In genomic region chr3:11509175-11510000, GRCh38 we compare ENCODE assay signal across 8 cellular contexts.
DNase-seq lines count a peak whose midpoint lies in the region; ATAC-seq, FAIRE-seq and TF ChIP-seq lines count a peak whose summit lies in the region.

No MANE protein-coding gene starts in this region.

- CTCF ChIA-PET in HEK293 (lab: Yijun Ruan, JAX), result interaction anchor here (0.5 to 1.1 kb wide), 5 partner anchors 23 to 353 kb away, joined by 3 to 7 read pairs (median 4); no protein-coding TSS in a partner anchor
- CTCF ChIA-PET in CD8-positive, alpha-beta T cell (lab: Charles Lee), result no interaction called here

- H3K9me3 ChIP-seq in HEK293 (ENCODE audit: control insufficient read depth, insufficient read depth, low read depth, low read length) (no peaks in the 10 kb centered on the region), Peyer's patch (no peaks in the 10 kb centered on the region)
- no peaks in the 10 kb centered on the region for H3K9me3 ChIP-seq in CD8-positive, alpha-beta T cell (ENCODE audit: low read length)

- H3K4me3 ChIP-seq in HEK293 (ENCODE audit: low read depth, low read length) (no peak overlapping the region), Peyer's patch (no peak overlapping the region)
- H3K4me3 ChIP-seq in CD8-positive, alpha-beta T cell (ENCODE audit: low read depth, low read length), result no peak overlapping the region

- H3K27ac Mint-ChIP-seq in CD8-positive, alpha-beta T cell, result no peak overlapping the region

- TF ChIP-seq CTCF in HEK293 (tag by site-specific recombination; IDR thresholded peaks at IDR 0.05) (no peak), Peyer's patch (IDR thresholded peaks at IDR 0.05) (peak in 2 of 6 experiments; percentile 9 to 19), omental fat pad (IDR thresholded peaks at IDR 0.05) (no peak)
- TF ChIP-seq CTCF in CD8-positive, alpha-beta T cell (IDR thresholded peaks at IDR 0.05), result no peak

- peaks cover 18% of the 10 kb centered on the region for H3K36me3 Mint-ChIP-seq in CD8-positive, alpha-beta T cell

- TF ChIP-seq POLR2A in Peyer's patch (IDR thresholded peaks at IDR 0.05), result no peak

- DNase-seq in Peyer's patch (peak in 2 of 3 donors; percentile 25 to 74), fibroblast of the conjunctiva (ENCODE audit: low read depth) (peak; percentile 95), omental fat pad (ENCODE audit: low spot score) (no peak), GM19239 (ENCODE audit: insufficient read length, low spot score) (no peak)
- no peak for DNase-seq in CD8-positive, alpha-beta T cell

- FAIRE-seq in GM19239 (lab: Jason Lieb, UNC), result no peak

- no peaks in the 10 kb centered on the region for H3K27me3 ChIP-seq in Peyer's patch
- H3K27me3 ChIP-seq in CD8-positive, alpha-beta T cell (ENCODE audit: insufficient read depth, low read length), result no peaks in the 10 kb centered on the region

- no peaks in the 10 kb centered on the region for H3K27me3 Mint-ChIP-seq in CD8-positive, alpha-beta T cell (ENCODE audit: low read depth)

- POLR2A ChIA-PET in HEK293 (lab: Yijun Ruan, JAX), result interaction anchor here (1.1 to 1.4 kb wide), 2 partner anchors 25 to 72 kb away, joined by 3 read pairs; no protein-coding TSS in a partner anchor
- POLR2A ChIA-PET in CD8-positive, alpha-beta T cell (lab: Charles Lee), result no interaction called here

- intact Hi-C loops in CD8-positive, alpha-beta T cell (cut with DNase I, micrococcal nuclease), result no loop called here

- no peaks in the 10 kb centered on the region for H3K9me3 Mint-ChIP-seq in CD8-positive, alpha-beta T cell

- H3K4me3 Mint-ChIP-seq in CD8-positive, alpha-beta T cell, result no peak overlapping the region

- H3K27ac ChIP-seq in HEK293 (ENCODE audit: extremely low read depth, low read depth, low read length) (peak overlapping the region; percentile 90), Peyer's patch (peak overlapping the region; percentile 16 to 70 (median 50))
- no peak overlapping the region for H3K27ac ChIP-seq in CD8-positive, alpha-beta T cell (ENCODE audit: low read depth, low read length)

- H3K4me1 Mint-ChIP-seq in CD8-positive, alpha-beta T cell (ENCODE audit: low read depth), result peaks cover under 1% of the 10 kb centered on the region

- H3K36me3 ChIP-seq in HEK293 (ENCODE audit: control insufficient read depth in 2 of 2, insufficient read depth in 1 of 2, low read length in 2 of 2) (no peaks in the 10 kb centered on the region), Peyer's patch (no peaks in the 10 kb centered on the region)
- no peaks in the 10 kb centered on the region for H3K36me3 ChIP-seq in CD8-positive, alpha-beta T cell (ENCODE audit: insufficient read depth, low read length)

- ATAC-seq in omental fat pad (ENCODE audit: low FRiP score) (peak; percentile 74), GM18907 (IDR thresholded peaks at IDR 0.05; ENCODE audit: unreplicated experiment) (no peak), HG03460 (IDR thresholded peaks at IDR 0.05; ENCODE audit: unreplicated experiment) (no peak)
- no peak for ATAC-seq in CD8-positive, alpha-beta T cell

- H3K4me1 ChIP-seq in HEK293 (ENCODE audit: control insufficient read depth, insufficient read depth, low read length) (peaks cover 26% of the 10 kb centered on the region), Peyer's patch (peaks cover 0 to 23% (median 0%) of the 10 kb centered on the region in 4 donors)
- H3K4me1 ChIP-seq in CD8-positive, alpha-beta T cell (ENCODE audit: insufficient read depth, low read length), result no peaks in the 10 kb centered on the region

TF ChIP-seq in HEK293, 187 proteins besides CTCF, POLR2A, EP300 and RAD21 (continues in another document):
- no peak for TF ChIP-seq ZNF544 (tag by site-specific recombination; IDR thresholded peaks at IDR 0.05)
- peak; percentile 65; the same call in 1 of the 2 replicates for TF ChIP-seq IKZF3 (tag by site-specific recombination; IDR thresholded peaks at IDR 0.05)
- TF ChIP-seq, protein P1, sequence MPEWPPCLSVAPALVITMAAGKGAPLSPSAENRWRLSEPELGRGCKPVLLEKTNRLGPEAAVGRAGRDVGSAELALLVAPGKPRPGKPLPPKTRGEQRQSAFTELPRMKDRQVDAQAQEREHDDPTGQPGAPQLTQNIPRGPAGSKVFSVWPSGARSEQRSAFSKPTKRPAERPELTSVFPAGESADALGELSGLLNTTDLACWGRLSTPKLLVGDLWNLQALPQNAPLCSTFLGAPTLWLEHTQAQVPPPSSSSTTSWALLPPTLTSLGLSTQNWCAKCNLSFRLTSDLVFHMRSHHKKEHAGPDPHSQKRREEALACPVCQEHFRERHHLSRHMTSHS (tag by site-specific recombination; IDR thresholded peaks at IDR 0.05), result no peak
- peak; percentile 53 for TF ChIP-seq KLF10 (tag by site-specific recombination; IDR thresholded peaks at IDR 0.05)
- no peak for TF ChIP-seq ZNF529 (tag by site-specific recombination; IDR thresholded peaks at IDR 0.05; ENCODE audit: insufficient replicate concordance)
- no peak for TF ChIP-seq ZNF510 (tag by site-specific recombination; IDR thresholded peaks at IDR 0.05; ENCODE audit: insufficient replicate concordance)
- TF ChIP-seq ZNF585B (tag by site-specific recombination; IDR thresholded peaks at IDR 0.05), result no peak
- TF ChIP-seq ZSCAN16 (tag by site-specific recombination; IDR thresholded peaks at IDR 0.05), result peak; percentile 71
- no peak for TF ChIP-seq ZNF394 (tag by site-specific recombination; IDR thresholded peaks at IDR 0.05; ENCODE audit: borderline replicate concordance)
- no peak for TF ChIP-seq ZFP41 (tag by site-specific recombination; IDR thresholded peaks at IDR 0.05; ENCODE audit: borderline replicate concordance)
- no peak for TF ChIP-seq KLF9 (tag by site-specific recombination; IDR thresholded peaks at IDR 0.05; ENCODE audit: low read depth)
- TF ChIP-seq ZNF830 (tag by site-specific recombination; IDR thresholded peaks at IDR 0.05; ENCODE audit: low read depth), result no peak
- TF ChIP-seq, protein P2, sequence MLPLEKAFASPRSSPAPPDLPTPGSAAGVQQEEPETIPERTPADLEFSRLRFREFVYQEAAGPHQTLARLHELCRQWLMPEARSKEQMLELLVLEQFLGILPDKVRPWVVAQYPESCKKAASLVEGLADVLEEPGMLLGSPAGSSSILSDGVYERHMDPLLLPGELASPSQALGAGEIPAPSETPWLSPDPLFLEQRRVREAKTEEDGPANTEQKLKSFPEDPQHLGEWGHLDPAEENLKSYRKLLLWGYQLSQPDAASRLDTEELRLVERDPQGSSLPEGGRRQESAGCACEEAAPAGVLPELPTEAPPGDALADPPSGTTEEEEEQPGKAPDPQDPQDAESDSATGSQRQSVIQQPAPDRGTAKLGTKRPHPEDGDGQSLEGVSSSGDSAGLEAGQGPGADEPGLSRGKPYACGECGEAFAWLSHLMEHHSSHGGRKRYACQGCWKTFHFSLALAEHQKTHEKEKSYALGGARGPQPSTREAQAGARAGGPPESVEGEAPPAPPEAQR (tag by site-specific recombination; IDR thresholded peaks at IDR 0.05), result no peak
- TF ChIP-seq ZNF391 (tag by site-specific recombination; IDR thresholded peaks at IDR 0.05; ENCODE audit: borderline replicate concordance, low read depth), result no peak
- TF ChIP-seq, protein P3, sequence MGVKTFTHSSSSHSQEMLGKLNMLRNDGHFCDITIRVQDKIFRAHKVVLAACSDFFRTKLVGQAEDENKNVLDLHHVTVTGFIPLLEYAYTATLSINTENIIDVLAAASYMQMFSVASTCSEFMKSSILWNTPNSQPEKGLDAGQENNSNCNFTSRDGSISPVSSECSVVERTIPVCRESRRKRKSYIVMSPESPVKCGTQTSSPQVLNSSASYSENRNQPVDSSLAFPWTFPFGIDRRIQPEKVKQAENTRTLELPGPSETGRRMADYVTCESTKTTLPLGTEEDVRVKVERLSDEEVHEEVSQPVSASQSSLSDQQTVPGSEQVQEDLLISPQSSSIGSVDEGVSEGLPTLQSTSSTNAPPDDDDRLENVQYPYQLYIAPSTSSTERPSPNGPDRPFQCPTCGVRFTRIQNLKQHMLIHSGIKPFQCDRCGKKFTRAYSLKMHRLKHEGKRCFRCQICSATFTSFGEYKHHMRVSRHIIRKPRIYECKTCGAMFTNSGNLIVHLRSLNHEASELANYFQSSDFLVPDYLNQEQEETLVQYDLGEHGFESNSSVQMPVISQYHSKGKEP (tag by site-specific recombination; IDR thresholded peaks at IDR 0.05), result peak; percentile 98
- TF ChIP-seq HOXC10 (CRISPR knock-in tag; IDR thresholded peaks at IDR 0.05), result no peak
- TF ChIP-seq PRDM6 (tag by site-specific recombination; IDR thresholded peaks at IDR 0.05), result peak; percentile 81; the same call in 1 of the 2 replicates
- peak; percentile 50; the same call in 1 of the 2 replicates for TF ChIP-seq ZBTB8A (tag by site-specific recombination; IDR thresholded peaks at IDR 0.05)
- peak; percentile 66 for TF ChIP-seq ZIC2 (tag by site-specific recombination; IDR thresholded peaks at IDR 0.05)
- no peak for TF ChIP-seq ZNF248 (tag by site-specific recombination; IDR thresholded peaks at IDR 0.05)
- TF ChIP-seq ZSCAN23 (tag by site-specific recombination; IDR thresholded peaks at IDR 0.05), result peak; percentile 65; the same call in 1 of the 2 replicates
- TF ChIP-seq ZSCAN4 (tag by site-specific recombination; IDR thresholded peaks at IDR 0.05), result peak; percentile 42; the same call in 1 of the 2 replicates

Comparison
In these comparisons a context has a peak if more than half of its experiments do, and no peak if none do; other contexts are left out.
1. DNase-seq: peak in Peyer's patch (2 of 3) and fibroblast of the conjunctiva (single experiment); none in omental fat pad (single experiment), GM19239 (single experiment) and CD8-positive, alpha-beta T cell (0 of 7).